ENCODE assay signal across 15 cellular contexts in the genomic region with DNA sequence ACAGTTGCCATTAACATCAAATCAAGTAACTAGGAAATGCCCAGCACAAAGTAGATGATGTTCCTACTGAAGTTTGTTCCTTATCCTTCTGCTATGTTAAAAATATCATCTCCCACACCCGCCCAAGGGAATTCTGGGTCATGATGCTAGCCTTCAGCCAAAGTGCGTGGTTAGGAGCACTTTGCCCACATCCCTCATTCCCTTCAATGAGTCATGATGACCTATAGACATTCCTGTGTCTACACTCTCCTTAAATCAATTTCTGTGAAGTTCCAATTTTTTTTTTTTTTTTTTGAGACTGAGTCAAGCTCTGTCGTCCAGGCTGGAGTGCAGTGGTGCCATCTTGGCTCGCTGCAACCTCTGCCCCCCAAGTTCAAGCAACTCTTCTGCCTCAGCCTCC. TPM values are rescaled to one million over a fixed set of nuclear protein-coding genes. Genes with fewer than 3 reads are reported as not detected.
A peak's percentile ranks its signal among the peaks of the same experiment; 100 is the strongest.
DNase-seq lines count a peak whose midpoint lies in the region; ATAC-seq and TF ChIP-seq lines count a peak whose summit lies in the region.
"Had no signal": no experiment of that assay in that cellular context is flagged by ENCODE, and none has a peak within 500 bp of the region (broad histone marks: within the 10 kb centered on the region; RNA-seq: fewer than 3 reads in every experiment).

No MANE protein-coding gene starts in this region.

- POLR2A ChIA-PET in RWPE1 (lab: Yijun Ruan, JAX; ENCODE audit: low non-redundant PET): no interaction called here

- H3K27me3 ChIP-seq in heart right ventricle: peaks cover 0 to 34% (median 7%) of the 10 kb centered on the region in 7 donors

- WGBS in heart right ventricle, 2 donors: 84 to 88% methylated on average over 4 of the region's 4 CpGs

- ATAC-seq in GM21381 (IDR thresholded peaks at IDR 0.05; ENCODE audit: unreplicated experiment): no peak
- ATAC-seq in GM19467 (IDR thresholded peaks at IDR 0.05; ENCODE audit: unreplicated experiment): no peak
- ATAC-seq in heart right ventricle: no peak
- ATAC-seq: stimulated activated naive CD8-positive, alpha-beta T cell treated with anti-CD3 and anti-CD28 coated beads, Interleukin-15, amount 100 ng/mL, for 72 hours had no signal

- H3K27ac ChIP-seq in RWPE1 (no peak overlapping the region), heart right ventricle (no peak overlapping the region)

- intact Hi-C loops in heart right ventricle (cut with DNase I): no loop called here

- no peak for TF ChIP-seq CTCF in RWPE1 (conservative IDR thresholded peaks at IDR 0.05; ENCODE audit: low read depth)
- no peak for TF ChIP-seq CTCF in fibroblast of mammary gland (conservative IDR thresholded peaks at IDR 0.05; ENCODE audit: control insufficient read depth, insufficient read depth, low read depth, low read length)
- no peak for TF ChIP-seq CTCF in heart right ventricle (IDR thresholded peaks at IDR 0.05)

- CTCF ChIA-PET in RWPE1 (lab: Yijun Ruan, JAX): no interaction called here

- no peaks in the 10 kb centered on the region for H3K9me3 ChIP-seq in heart right ventricle

- peak; percentile 82 for DNase-seq in GM03348 (ENCODE audit: low spot score)
- peak; percentile 42 for DNase-seq in RWPE1 (ENCODE audit: low spot score)
- peak; percentile 100 for DNase-seq in fibroblast of mammary gland (ENCODE audit: low read depth)
- DNase-seq in stromal cell of bone marrow (ENCODE audit: low read depth): peak; percentile 96
- no peak for DNase-seq in SK-N-DZ (ENCODE audit: low spot score)
- no peak for DNase-seq in heart right ventricle
- DNase-seq: activated CD8-positive, alpha-beta memory T cell treated with anti-CD3 and anti-CD28 coated beads for 24 hours; activated naive CD4-positive, alpha-beta T cell; Calu3; kidney; NCI-H2171; stimulated activated naive CD8-positive, alpha-beta T cell treated with anti-CD3 and anti-CD28 coated beads, Interleukin-15, amount 100 ng/mL, for 72 hours had no signal

- no peaks in the 10 kb centered on the region for H3K36me3 ChIP-seq in heart right ventricle

- no peaks in the 10 kb centered on the region for H3K4me1 ChIP-seq in heart right ventricle

- no peak overlapping the region for H3K4me3 ChIP-seq in fibroblast of mammary gland (ENCODE audit: control insufficient read depth, low read depth, low read length)
- H3K4me3 ChIP-seq in heart right ventricle: no peak overlapping the region

RNA-seq across cellular contexts. Expression of a gene that starts 17.0 kb away (rescaled TPM):
- not detected in 2 replicates for polyA plus RNA-seq in SK-N-DZ (2014; cell fraction: cytosol; rRNA removed)
- not detected in 2 replicates for polyA plus RNA-seq in SK-N-DZ (2014; cell fraction: nucleus; rRNA removed)
- not detected for total RNA-seq in heart right ventricle
- polyA plus RNA-seq in heart right ventricle: under 1 TPM in 1 of 2 donors, not detected in 1; 0.01 TPM
- total RNA-seq: Calu3 had no signal
- polyA plus RNA-seq: esophagus had no signal

Comparison
In these comparisons a context has a peak if more than half of its experiments do, and no peak if none do; other contexts are left out.
1. DNase-seq: peak in GM03348 (single experiment), RWPE1 (single experiment), fibroblast of mammary gland (single experiment) and stromal cell of bone marrow (single experiment); none in SK-N-DZ (single experiment) and heart right ventricle (0 of 2).